Comparison of ENCODE assay signal across 26 cellular contexts in the genomic region with DNA sequence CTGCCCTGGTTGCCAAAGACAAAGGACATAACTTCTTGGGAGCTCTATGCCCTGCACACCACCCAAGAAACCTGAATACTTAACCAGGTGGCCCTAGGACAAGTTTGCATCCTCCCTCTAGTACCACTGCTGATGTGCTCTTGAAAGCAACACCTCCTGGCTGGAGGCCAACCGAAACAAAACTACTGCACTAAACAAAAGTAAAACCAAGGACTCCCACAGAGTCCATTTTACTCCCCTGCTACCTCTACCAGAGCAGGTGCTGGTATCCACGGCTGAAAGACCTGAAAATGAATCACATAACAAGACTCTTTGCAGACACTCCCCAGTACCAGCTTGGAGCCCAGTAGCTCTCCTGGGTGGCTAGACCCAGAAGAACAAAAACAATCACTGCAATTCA.
"Had no signal": no experiment of that assay in that cellular context is flagged by ENCODE, and none has a peak within 500 bp of the region (broad histone marks: within the 10 kb centered on the region; RNA-seq: fewer than 3 reads in every experiment).

No MANE protein-coding gene starts in this region.

- ATAC-seq: activated naive CD8-positive, alpha-beta T cell treated with anti-CD3 and anti-CD28 coated beads, Interleukin-2, amount 50 U/mL, for 24 hours; activated T-cell treated with anti-CD3 and anti-CD28 coated beads, Interleukin-2, amount 50 U/mL, for 4 hours; activated T-helper 17 cell treated with anti-CD3 and anti-CD28 coated beads, Interleukin-2, amount 50 U/mL, for 72 hours; esophagus mucosa; heart left ventricle; left colon; right lobe of liver; stimulated activated naive CD8-positive, alpha-beta T cell treated with anti-CD3 and anti-CD28 coated beads, Interleukin-15, Interleukin-2, amounts not matched to agents 100 U/mL and 50 U/mL, for 24 hours; WTC11 had no signal

- FAIRE-seq: kidney had no signal

- DNase-seq: activated CD4-positive, alpha-beta memory T cell treated with anti-CD3 and anti-CD28 coated beads, Interleukin-2, amount 10 ng/mL, durations not matched to agents 7 days and 5 days; activated CD4-positive, alpha-beta T cell treated with anti-CD3 and anti-CD28 coated beads for 1 hour; activated CD4-positive, alpha-beta T cell treated with anti-CD3 and anti-CD28 coated beads, Interleukin-2, amount 10 ng/mL, durations not matched to agents 7 days and 5 days; activated CD8-positive, alpha-beta memory T cell treated with anti-CD3 and anti-CD28 coated beads, Interleukin-2, amount 50 U/mL, for 48 hours; activated naive CD8-positive, alpha-beta T cell treated with anti-CD3 and anti-CD28 coated beads, Interleukin-2, amount 50 U/mL, for 24 hours; activated T-cell treated with anti-CD3 and anti-CD28 coated beads, Interleukin-2, amount 50 U/mL, for 4 hours; amygdala; central memory CD4-positive, alpha-beta T cell; endodermal cell; foreskin fibroblast; heart left ventricle; hypothalamus; immature natural killer cell; kidney; left colon; mammary epithelial cell; naive B cell; ovary; right lobe of liver; stimulated activated CD4-positive, alpha-beta T cell treated with anti-CD3 and anti-CD28 coated beads, Interleukin-2, amount 100 ng/mL, for 48 hours; stimulated activated naive CD8-positive, alpha-beta T cell treated with anti-CD3 and anti-CD28 coated beads, Interleukin-15, Interleukin-2, amounts not matched to agents 100 U/mL and 50 U/mL, for 24 hours; testis; transverse colon had no signal
